Comparison of ENCODE assay signal across 8 cellular contexts in genomic region chr2:55233658-55233940, GRCh38. TPM values are rescaled to one million over a fixed set of nuclear protein-coding genes. Genes with fewer than 3 reads are reported as not detected.
DNase-seq lines count a peak whose midpoint lies in the region; ATAC-seq, FAIRE-seq and TF ChIP-seq lines count a peak whose summit lies in the region.

No MANE protein-coding gene starts in this region.

- H3K4me1 ChIP-seq in kidney (ENCODE audit: control insufficient read depth in 1 of 2, insufficient read depth in 1 of 2, low read depth in 1 of 2, low read length in 2 of 2) (peaks cover 2 to 5% of the 10 kb centered on the region in 2 donors), subcutaneous abdominal adipose tissue (ENCODE audit: control insufficient read depth in 5 of 5, insufficient read depth in 5 of 5, low read length in 5 of 5) (peaks cover 4 to 26% (median 20%) of the 10 kb centered on the region in 5 donors)

- FAIRE-seq in kidney (lab: Jason Lieb, UNC) (no peak), GM19239 (lab: Jason Lieb, UNC) (no peak)

- H3K4me3 ChIP-seq in kidney (ENCODE audit: low read length in 2 of 2) (peak overlapping the region; percentile 92 to 97), subcutaneous abdominal adipose tissue (ENCODE audit: low read depth in 1 of 5, low read length in 5 of 5) (peak overlapping the region; percentile 84 to 97 (median 91))

- peaks cover 34% of the 10 kb centered on the region for H3K4me1 Mint-ChIP-seq in T-helper 2 cell treated with Interferon-gamma antibody and Interleukin-4, amounts not matched to agents 5 μg/mL and 100 μg/mL, for 36 hours (ENCODE audit: low read depth)
- peaks cover 34% of the 10 kb centered on the region for H3K4me1 Mint-ChIP-seq in activated naive CD8-positive, alpha-beta T cell treated with anti-CD3 and anti-CD28 coated beads, Interleukin-2, amount 10 ng/mL, durations not matched to agents 7 days and 5 days

- H3K4me3 Mint-ChIP-seq in T-helper 2 cell treated with Interferon-gamma antibody and Interleukin-4, amounts not matched to agents 5 μg/mL and 100 μg/mL, for 36 hours, result peak overlapping the region; percentile 99
- peak overlapping the region; percentile 95 for H3K4me3 Mint-ChIP-seq in activated naive CD8-positive, alpha-beta T cell treated with anti-CD3 and anti-CD28 coated beads, Interleukin-2, amount 10 ng/mL, durations not matched to agents 7 days and 5 days

- H3K27me3 Mint-ChIP-seq in T-helper 2 cell treated with Interferon-gamma antibody and Interleukin-4, amounts not matched to agents 5 μg/mL and 100 μg/mL, for 36 hours (ENCODE audit: low read depth), result no peaks in the 10 kb centered on the region
- H3K27me3 Mint-ChIP-seq in activated naive CD8-positive, alpha-beta T cell treated with anti-CD3 and anti-CD28 coated beads, Interleukin-2, amount 10 ng/mL, durations not matched to agents 7 days and 5 days, result no peaks in the 10 kb centered on the region

- H3K9me3 Mint-ChIP-seq in T-helper 2 cell treated with Interferon-gamma antibody and Interleukin-4, amounts not matched to agents 5 μg/mL and 100 μg/mL, for 36 hours, result no peaks in the 10 kb centered on the region
- H3K9me3 Mint-ChIP-seq in activated naive CD8-positive, alpha-beta T cell treated with anti-CD3 and anti-CD28 coated beads, Interleukin-2, amount 10 ng/mL, durations not matched to agents 7 days and 5 days, result no peaks in the 10 kb centered on the region

- peaks cover 19 to 33% of the 10 kb centered on the region in 2 donors for H3K36me3 ChIP-seq in kidney (ENCODE audit: control insufficient read depth in 1 of 2, insufficient read depth in 2 of 2, low read length in 2 of 2)
- H3K36me3 ChIP-seq in subcutaneous abdominal adipose tissue (ENCODE audit: control insufficient read depth in 5 of 5, insufficient read depth in 5 of 5, low read length in 5 of 5), result peaks cover 29 to 36% (median 30%) of the 10 kb centered on the region in 5 donors

- H3K27ac ChIP-seq in kidney (ENCODE audit: low read depth in 2 of 2, low read length in 2 of 2), result no peak overlapping the region
- peak overlapping the region; percentile 98 for H3K27ac ChIP-seq in subcutaneous abdominal adipose tissue (ENCODE audit: low read depth, low read length)

- intact Hi-C loops in kidney (cut with DNase I), result no loop called here

- no peak for TF ChIP-seq CTCF in kidney (IDR thresholded peaks at IDR 0.05; ENCODE audit: borderline replicate concordance, extremely low read depth, insufficient read depth)

- H3K9me3 ChIP-seq in kidney (ENCODE audit: control insufficient read depth in 1 of 2, low read length in 2 of 2), result no peaks in the 10 kb centered on the region
- no peaks in the 10 kb centered on the region for H3K9me3 ChIP-seq in subcutaneous abdominal adipose tissue (ENCODE audit: control insufficient read depth in 5 of 5, low read length in 5 of 5)

- POLR2A ChIA-PET in activated naive CD8-positive, alpha-beta T cell treated with anti-CD3 and anti-CD28 coated beads, Interleukin-2, amount 10 ng/mL, durations not matched to agents 7 days and 5 days (lab: Charles Lee), result no interaction called here

- peak overlapping the region; percentile 91 for H3K27ac Mint-ChIP-seq in T-helper 2 cell treated with Interferon-gamma antibody and Interleukin-4, amounts not matched to agents 5 μg/mL and 100 μg/mL, for 36 hours
- peak overlapping the region; percentile 94 for H3K27ac Mint-ChIP-seq in activated naive CD8-positive, alpha-beta T cell treated with anti-CD3 and anti-CD28 coated beads, Interleukin-2, amount 10 ng/mL, durations not matched to agents 7 days and 5 days

- H3K27me3 ChIP-seq in subcutaneous abdominal adipose tissue (ENCODE audit: control insufficient read depth in 5 of 5, insufficient read depth in 4 of 5, low read length in 5 of 5), result no peaks in the 10 kb centered on the region

- H3K9ac ChIP-seq in kidney (ENCODE audit: low read length in 2 of 2) (peak overlapping the region; percentile 81 to 98), subcutaneous abdominal adipose tissue (ENCODE audit: low read length in 5 of 5) (peak overlapping the region; percentile 3 to 98 (median 94))

- ATAC-seq in activated naive CD8-positive, alpha-beta T cell treated with anti-CD3 and anti-CD28 coated beads, Interleukin-2, amount 10 ng/mL, durations not matched to agents 7 days and 5 days (ENCODE audit: low read depth), result no peak

- no peak for DNase-seq in T-helper 2 cell treated with Interferon-gamma antibody and Interleukin-4, amounts not matched to agents 5 μg/mL and 100 μg/mL, for 36 hours (ENCODE audit: low spot score)
- DNase-seq in T-helper 2 cell, result no peak
- DNase-seq in activated naive CD8-positive, alpha-beta T cell treated with anti-CD3 and anti-CD28 coated beads, Interleukin-2, amount 10 ng/mL, durations not matched to agents 7 days and 5 days, result no peak
- no peak for DNase-seq in kidney
- DNase-seq in AG08395 (ENCODE audit: low spot score), result no peak
- DNase-seq in GM19239 (ENCODE audit: insufficient read length, low spot score), result no peak
- DNase-seq in activated CD8-positive, alpha-beta memory T cell treated with anti-CD3 and anti-CD28 coated beads, Interleukin-2, amount 50 U/mL, for 4 hours, result no peak

- H3K36me3 Mint-ChIP-seq in T-helper 2 cell treated with Interferon-gamma antibody and Interleukin-4, amounts not matched to agents 5 μg/mL and 100 μg/mL, for 36 hours (ENCODE audit: low read depth), result peaks cover 53% of the 10 kb centered on the region
- peaks cover 28% of the 10 kb centered on the region for H3K36me3 Mint-ChIP-seq in activated naive CD8-positive, alpha-beta T cell treated with anti-CD3 and anti-CD28 coated beads, Interleukin-2, amount 10 ng/mL, durations not matched to agents 7 days and 5 days

RNA-seq across cellular contexts. Expression of gene RPS27A, which starts 1.1 kb away (rescaled TPM):
- 1,000 to 10,000 TPM; 1,051 to 1,156 TPM for total RNA-seq in activated naive CD8-positive, alpha-beta T cell treated with anti-CD3 and anti-CD28 coated beads, Interleukin-2, amount 10 ng/mL, durations not matched to agents 7 days and 5 days
- 896 TPM for total RNA-seq in kidney
- 1,835 TPM for polyA plus RNA-seq in kidney (ENCODE audit: insufficient read depth, low read depth, low replicate concordance)

RNA-seq across cellular contexts. Expression of gene CLHC1, which starts 1.5 kb away (rescaled TPM):
- total RNA-seq in activated naive CD8-positive, alpha-beta T cell treated with anti-CD3 and anti-CD28 coated beads, Interleukin-2, amount 10 ng/mL, durations not matched to agents 7 days and 5 days, result 10 to 100 TPM; 18.1 to 19.4 TPM
- total RNA-seq in kidney, result 14.0 TPM
- polyA plus RNA-seq in kidney (ENCODE audit: insufficient read depth, low read depth, low replicate concordance), result 8.3 TPM

RNA-seq across cellular contexts. Expression of gene MTIF2, which starts 35.4 kb away (rescaled TPM):
- total RNA-seq in activated naive CD8-positive, alpha-beta T cell treated with anti-CD3 and anti-CD28 coated beads, Interleukin-2, amount 10 ng/mL, durations not matched to agents 7 days and 5 days, result 10 to 100 TPM; 24.1 to 32.8 TPM
- 27.3 TPM for total RNA-seq in kidney
- 26.0 TPM for polyA plus RNA-seq in kidney (ENCODE audit: insufficient read depth, low read depth, low replicate concordance)
